35 cellular contexts compared by ENCODE assay signal in genomic region chr9:113979713-113980086, GRCh38.
"Had no signal": no experiment of that assay in that cellular context is flagged by ENCODE, and none has a peak within 500 bp of the region (broad histone marks: within the 10 kb centered on the region; RNA-seq: fewer than 3 reads in every experiment).

No MANE protein-coding gene starts in this region.

- H3K27ac Mint-ChIP-seq: activated B cell treated with CpG ODN at 0.5 μM for 24 hours; activated CD4-positive, alpha-beta memory T cell treated with anti-CD3 and anti-CD28 coated beads for 36 hours; activated naive CD4-positive, alpha-beta T cell treated with anti-CD3 and anti-CD28 coated beads for 36 hours; activated naive CD4-positive, alpha-beta T cell treated with anti-CD3 and anti-CD28 coated beads, Interleukin-2, amount 50 U/mL, for 72 hours; activated T-helper 1 cell treated with anti-CD3 and anti-CD28 coated beads, Interleukin-12 subunit alpha, Interleukin-12 subunit beta, Interleukin-2, Interleukin-4 antibody, amounts not matched to agents 30 ng/mL and 10 ng/mL and 1 ng/mL, durations not matched to agents 14 hours and 24 hours and 36 hours had no signal

- H3K36me3 Mint-ChIP-seq: activated CD4-positive, alpha-beta memory T cell treated with anti-CD3 and anti-CD28 coated beads for 36 hours; activated naive CD4-positive, alpha-beta T cell treated with anti-CD3 and anti-CD28 coated beads, Interleukin-2, amount 50 U/mL, for 72 hours had no signal

- H3K4me1 ChIP-seq: SJSA1 had no signal

- H3K4me1 Mint-ChIP-seq: activated B cell treated with CpG ODN at 0.5 μM for 24 hours; central memory CD8-positive, alpha-beta T cell had no signal

- H3K36me3 ChIP-seq: adrenal gland, cardiac muscle cell, MG63 had no signal

- H3K4me3 Mint-ChIP-seq: activated B cell treated with CpG ODN at 0.5 μM for 24 hours; activated CD4-positive, alpha-beta memory T cell treated with anti-CD3 and anti-CD28 coated beads for 36 hours; activated naive CD4-positive, alpha-beta T cell treated with anti-CD3 and anti-CD28 coated beads for 36 hours; activated T-cell treated with anti-CD3 and anti-CD28 coated beads, Interleukin-2, amount 50 U/mL, for 4 hours; activated T-helper 1 cell treated with anti-CD3 and anti-CD28 coated beads, Interleukin-12 subunit alpha, Interleukin-12 subunit beta, Interleukin-2, Interleukin-4 antibody, amounts not matched to agents 30 ng/mL and 10 ng/mL and 1 ng/mL, durations not matched to agents 14 hours and 24 hours and 36 hours; central memory CD8-positive, alpha-beta T cell had no signal

- H3K27me3 Mint-ChIP-seq: activated B cell treated with CpG ODN at 0.5 μM for 24 hours; activated CD4-positive, alpha-beta memory T cell treated with anti-CD3 and anti-CD28 coated beads for 36 hours had no signal

- H3K27me3 ChIP-seq: adrenal gland, brain microvascular endothelial cell, cardiac muscle cell, MG63, SJSA1 had no signal

- H3K9me3 Mint-ChIP-seq: activated B cell treated with CpG ODN at 0.5 μM for 24 hours; activated CD4-positive, alpha-beta memory T cell treated with anti-CD3 and anti-CD28 coated beads for 36 hours; activated naive CD4-positive, alpha-beta T cell treated with anti-CD3 and anti-CD28 coated beads for 36 hours; activated naive CD4-positive, alpha-beta T cell treated with anti-CD3 and anti-CD28 coated beads, Interleukin-2, amount 50 U/mL, for 72 hours; activated T-cell treated with anti-CD3 and anti-CD28 coated beads, Interleukin-2, amount 50 U/mL, for 4 hours; activated T-helper 1 cell treated with anti-CD3 and anti-CD28 coated beads, Interleukin-12 subunit alpha, Interleukin-12 subunit beta, Interleukin-2, Interleukin-4 antibody, amounts not matched to agents 30 ng/mL and 10 ng/mL and 1 ng/mL, durations not matched to agents 14 hours and 24 hours and 36 hours; central memory CD8-positive, alpha-beta T cell had no signal

- DNase-seq: activated B cell treated with CpG ODN at 0.5 μM for 24 hours; activated CD4-positive, alpha-beta memory T cell treated with anti-CD3 and anti-CD28 coated beads for 36 hours; activated CD4-positive, alpha-beta T cell treated with anti-CD3 and anti-CD28 coated beads for 4 hours; activated CD4-positive, alpha-beta T cell treated with anti-CD3 and anti-CD28 coated beads, Interleukin-2, amount 50 U/mL, for 1 hour; activated CD4-positive, CD25-positive, alpha-beta regulatory T cell treated with anti-CD3 and anti-CD28 coated beads, Interleukin-2, amount 50 U/mL, for 72 hours; activated CD8-positive, alpha-beta memory T cell treated with anti-CD3 and anti-CD28 coated beads, Interleukin-2, amount 50 U/mL, for 4 hours; activated gamma-delta T cell treated with Interleukin-2 at 50 U/mL for 16 hours; activated naive CD4-positive, alpha-beta T cell treated with anti-CD3 and anti-CD28 coated beads for 36 hours; activated T-cell treated with anti-CD3 and anti-CD28 coated beads for 4 hours; activated T-cell treated with anti-CD3 and anti-CD28 coated beads, Interleukin-2, amount 50 U/mL, for 4 hours; adrenal gland; brain microvascular endothelial cell; Karpas-422; KBM-7; MG63; MV-4-11; NCI-H1092; NCI-H1930; NCI-H2081 treated with DMSO at 0.1 percent for 48 hours; NCI-H446 treated with DMSO at 0.1 percent for 48 hours; NCI-H524; NCI-H69; NCI-H82; SHP77; SW 1271; T-helper 1 cell; T-helper 2 cell; T-helper 9 cell had no signal

- H3K27ac ChIP-seq: adrenal gland, brain microvascular endothelial cell, cardiac muscle cell, SJSA1, VCaP had no signal

- H3K9me3 ChIP-seq: adrenal gland, MG63, SJSA1 had no signal

- ATAC-seq: activated naive CD4-positive, alpha-beta T cell treated with anti-CD3 and anti-CD28 coated beads, Interleukin-2, amount 50 U/mL, for 72 hours; activated T-cell treated with anti-CD3 and anti-CD28 coated beads, Interleukin-2, amount 50 U/mL, for 4 hours; Panc1 had no signal

- H3K4me3 ChIP-seq: adrenal gland, cardiac muscle cell, MG63, SJSA1 had no signal
